ENCODE assay signal across 23 cellular contexts in the genomic region with DNA sequence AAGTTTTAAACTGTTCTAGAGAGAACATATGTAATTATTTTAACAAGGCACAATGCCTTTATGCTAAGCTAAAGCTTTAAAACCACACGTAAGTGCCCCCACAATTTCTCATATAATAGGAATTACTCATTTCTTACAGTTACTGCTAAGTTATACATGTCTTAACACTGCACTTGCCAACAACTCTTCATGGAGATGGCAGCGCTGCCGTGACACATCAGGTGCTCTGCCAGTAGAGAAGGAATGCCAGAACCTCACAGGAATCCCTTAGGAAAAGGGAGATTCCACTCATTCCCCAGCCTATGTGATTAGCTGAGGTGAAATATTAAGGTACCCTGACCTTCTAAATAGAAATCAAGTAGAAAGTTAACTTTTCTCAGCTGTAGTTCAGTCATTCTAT. TPM values are rescaled to one million over a fixed set of nuclear protein-coding genes. Genes with fewer than 3 reads are reported as not detected.
DNase-seq lines count a peak whose midpoint lies in the region; ATAC-seq and TF ChIP-seq lines count a peak whose summit lies in the region.
"Had no signal": no experiment of that assay in that cellular context is flagged by ENCODE, and none has a peak within 500 bp of the region (broad histone marks: within the 10 kb centered on the region; RNA-seq: fewer than 3 reads in every experiment).

No MANE protein-coding gene starts in this region.

- H3K9ac ChIP-seq in GM23248 = peak overlapping the region; percentile 8; the same call in 1 of the 2 replicates

- no peaks in the 10 kb centered on the region for H3K9me3 ChIP-seq in GM23248 (ENCODE audit: low read depth)
- H3K9me3 ChIP-seq: left lung, Peyer's patch, right atrium auricular region, thyroid gland had no signal

- CTCF ChIA-PET in WTC11 (lab: Charles Lee) = no interaction called here
- CTCF ChIA-PET in activated naive CD4-positive, alpha-beta T cell treated with anti-CD3 and anti-CD28 coated beads for 36 hours (lab: Charles Lee) = interaction anchor here (0.6 kb wide), 1 partner anchor 538 kb away, joined by 3 read pairs; no protein-coding TSS in a partner anchor

- H3F3A ChIP-seq in GM23248 (ENCODE audit: insufficient read depth) = peaks cover 8% of the 10 kb centered on the region; the same call in 1 of the 2 replicates

- H3K9me3 Mint-ChIP-seq in WTC11 = peaks cover 7% of the 10 kb centered on the region
- H3K9me3 Mint-ChIP-seq in activated naive CD4-positive, alpha-beta T cell treated with anti-CD3 and anti-CD28 coated beads for 36 hours = no peaks in the 10 kb centered on the region
- H3K9me3 Mint-ChIP-seq: activated naive CD4-positive, alpha-beta T cell treated with anti-CD3 and anti-CD28 coated beads, Interleukin-2, amount 10 ng/mL, durations not matched to agents 7 days and 5 days; endodermal cell; T-cell had no signal

- DNase-seq in GM23248 = peak; percentile 90
- DNase-seq in amniotic epithelial cell (ENCODE audit: low read depth) = peak; percentile 84
- peak in 28 of 42 donors; percentile 40 to 85 (median 60) for DNase-seq in head of caudate nucleus
- peak; percentile 92 for DNase-seq in retinal pigment epithelial cell (ENCODE audit: low read depth)
- no peak for DNase-seq in WTC11 (ENCODE audit: low spot score)
- DNase-seq in activated naive CD4-positive, alpha-beta T cell treated with anti-CD3 and anti-CD28 coated beads for 36 hours = no peak
- DNase-seq in NCI-H146 (lab: John Stamatoyannopoulos, UW) = no peak
- DNase-seq: activated CD4-positive, CD25-positive, alpha-beta regulatory T cell treated with anti-CD3 and anti-CD28 coated beads, Interleukin-2, amount 50 U/mL, for 72 hours; activated CD8-positive, alpha-beta memory T cell treated with anti-CD3 and anti-CD28 coated beads, Interleukin-2, amount 50 U/mL, for 4 hours; activated naive CD4-positive, alpha-beta T cell treated with anti-CD3 and anti-CD28 coated beads, Interleukin-2, amount 10 ng/mL, durations not matched to agents 7 days and 5 days; AML-193; endodermal cell; Karpas-422; left lung; naive thymus-derived CD4-positive, alpha-beta T cell; NCI-H187 treated with DMSO at 0.1 percent for 48 hours; NCI-H526 treated with DMSO at 0.1 percent for 48 hours; stimulated activated CD8-positive, alpha-beta memory T cell treated with anti-CD3 and anti-CD28 coated beads, Interleukin-4, amount 100 ng/mL, for 48 hours; T-cell; thyroid gland had no signal

- POLR2A ChIA-PET in WTC11 (lab: Charles Lee) = no interaction called here

- H3K9me2 ChIP-seq in GM23248 (ENCODE audit: insufficient read depth) = no peaks in the 10 kb centered on the region

- ATAC-seq in WTC11 = no peak
- no peak for ATAC-seq in HG02884 (IDR thresholded peaks at IDR 0.05; ENCODE audit: unreplicated experiment)
- ATAC-seq: left lung; naive thymus-derived CD4-positive, alpha-beta T cell; T-cell had no signal

- TF ChIP-seq CTCF in retinal pigment epithelial cell (conservative IDR thresholded peaks at IDR 0.05; ENCODE audit: low read depth, low read length) (no peak), WTC11 (IDR thresholded peaks at IDR 0.05) (no peak)

- H3K36me3 Mint-ChIP-seq in WTC11 = no peaks in the 10 kb centered on the region; the same call in 1 of the 2 replicates
- peaks cover 23% of the 10 kb centered on the region for H3K36me3 Mint-ChIP-seq in activated naive CD4-positive, alpha-beta T cell treated with anti-CD3 and anti-CD28 coated beads for 36 hours (ENCODE audit: low read depth)

- H3K4me3 Mint-ChIP-seq in WTC11 = no peak overlapping the region
- no peak overlapping the region for H3K4me3 Mint-ChIP-seq in activated naive CD4-positive, alpha-beta T cell treated with anti-CD3 and anti-CD28 coated beads for 36 hours
- H3K4me3 Mint-ChIP-seq: activated naive CD4-positive, alpha-beta T cell treated with anti-CD3 and anti-CD28 coated beads, Interleukin-2, amount 10 ng/mL, durations not matched to agents 7 days and 5 days; endodermal cell; naive thymus-derived CD4-positive, alpha-beta T cell; T-cell had no signal

- H3K4me1 ChIP-seq in GM23248 (ENCODE audit: insufficient read depth) = peaks cover 17% of the 10 kb centered on the region

- H3K36me3 ChIP-seq in GM23248 (ENCODE audit: low read depth) = no peaks in the 10 kb centered on the region
- H3K36me3 ChIP-seq: thyroid gland had no signal

- intact Hi-C loops in head of caudate nucleus (cut with DNase I) = no loop called here
- intact Hi-C loops in activated naive CD4-positive, alpha-beta T cell treated with anti-CD3 and anti-CD28 coated beads for 36 hours (cut with micrococcal nuclease) = no loop called here

- H3K4me3 ChIP-seq in GM23248 = 0 out of 2 replicates have a peak overlapping the region, but pooled peaks have one; percentile 34
- H3K4me3 ChIP-seq in retinal pigment epithelial cell (ENCODE audit: low read length) = no peak overlapping the region
- H3K4me3 ChIP-seq: Peyer's patch, right atrium auricular region, thyroid gland had no signal

- no peak overlapping the region for H3K27ac ChIP-seq in GM23248
- H3K27ac ChIP-seq: Peyer's patch had no signal

- in situ Hi-C loops in GM23248 (cut with MboI) = no loop called here

- peaks cover 2% of the 10 kb centered on the region; the same call in 1 of the 2 replicates for H3K27me3 Mint-ChIP-seq in WTC11 (ENCODE audit: low read depth)
- H3K27me3 Mint-ChIP-seq in activated naive CD4-positive, alpha-beta T cell treated with anti-CD3 and anti-CD28 coated beads for 36 hours (ENCODE audit: low read depth) = no peaks in the 10 kb centered on the region
- H3K27me3 Mint-ChIP-seq: activated naive CD4-positive, alpha-beta T cell treated with anti-CD3 and anti-CD28 coated beads, Interleukin-2, amount 10 ng/mL, durations not matched to agents 7 days and 5 days; naive thymus-derived CD4-positive, alpha-beta T cell; T-cell had no signal

- WGBS in GM23248 (ENCODE audit: low coverage in 1 of 2, low lambda C conversion rate in 2 of 2, missing lambda C conversion rate in 2 of 2), 2 experiments = 3% methylated on average over 3 of the region's 3 CpGs

- H3K79me2 ChIP-seq in GM23248 (ENCODE audit: insufficient read depth) = no peaks in the 10 kb centered on the region; the same call in 1 of the 2 replicates

- no peak overlapping the region for H3K27ac Mint-ChIP-seq in WTC11
- no peak overlapping the region for H3K27ac Mint-ChIP-seq in activated naive CD4-positive, alpha-beta T cell treated with anti-CD3 and anti-CD28 coated beads for 36 hours
- H3K27ac Mint-ChIP-seq: activated naive CD4-positive, alpha-beta T cell treated with anti-CD3 and anti-CD28 coated beads, Interleukin-2, amount 10 ng/mL, durations not matched to agents 7 days and 5 days; endodermal cell; naive thymus-derived CD4-positive, alpha-beta T cell; T-cell had no signal

- H3K4me1 Mint-ChIP-seq in WTC11 = peaks cover 20% of the 10 kb centered on the region
- H3K4me1 Mint-ChIP-seq in activated naive CD4-positive, alpha-beta T cell treated with anti-CD3 and anti-CD28 coated beads for 36 hours (ENCODE audit: low read depth) = no peaks in the 10 kb centered on the region

- 0 out of 2 replicates have a peak, but pooled peaks cover 6% of the 10 kb centered on the region for H4K20me1 ChIP-seq in GM23248 (ENCODE audit: insufficient read depth)

- H2AFZ ChIP-seq in GM23248 = no peak overlapping the region

- H3K27me3 ChIP-seq in GM23248 (replicated peaks; ENCODE audit: insufficient read depth) = no peaks in the 10 kb centered on the region
- H3K27me3 ChIP-seq: left lung, Peyer's patch, right atrium auricular region, thyroid gland had no signal

- peak overlapping the region; percentile 72 for H3K4me2 ChIP-seq in GM23248 (ENCODE audit: unreplicated experiment)

TF ChIP-seq in WTC11, 78 proteins besides CTCF, POLR2A, EP300 and RAD21 (continues in another document):
- TF ChIP-seq, protein P1, sequence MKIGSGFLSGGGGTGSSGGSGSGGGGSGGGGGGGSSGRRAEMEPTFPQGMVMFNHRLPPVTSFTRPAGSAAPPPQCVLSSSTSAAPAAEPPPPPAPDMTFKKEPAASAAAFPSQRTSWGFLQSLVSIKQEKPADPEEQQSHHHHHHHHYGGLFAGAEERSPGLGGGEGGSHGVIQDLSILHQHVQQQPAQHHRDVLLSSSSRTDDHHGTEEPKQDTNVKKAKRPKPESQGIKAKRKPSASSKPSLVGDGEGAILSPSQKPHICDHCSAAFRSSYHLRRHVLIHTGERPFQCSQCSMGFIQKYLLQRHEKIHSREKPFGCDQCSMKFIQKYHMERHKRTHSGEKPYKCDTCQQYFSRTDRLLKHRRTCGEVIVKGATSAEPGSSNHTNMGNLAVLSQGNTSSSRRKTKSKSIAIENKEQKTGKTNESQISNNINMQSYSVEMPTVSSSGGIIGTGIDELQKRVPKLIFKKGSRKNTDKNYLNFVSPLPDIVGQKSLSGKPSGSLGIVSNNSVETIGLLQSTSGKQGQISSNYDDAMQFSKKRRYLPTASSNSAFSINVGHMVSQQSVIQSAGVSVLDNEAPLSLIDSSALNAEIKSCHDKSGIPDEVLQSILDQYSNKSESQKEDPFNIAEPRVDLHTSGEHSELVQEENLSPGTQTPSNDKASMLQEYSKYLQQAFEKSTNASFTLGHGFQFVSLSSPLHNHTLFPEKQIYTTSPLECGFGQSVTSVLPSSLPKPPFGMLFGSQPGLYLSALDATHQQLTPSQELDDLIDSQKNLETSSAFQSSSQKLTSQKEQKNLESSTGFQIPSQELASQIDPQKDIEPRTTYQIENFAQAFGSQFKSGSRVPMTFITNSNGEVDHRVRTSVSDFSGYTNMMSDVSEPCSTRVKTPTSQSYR (CRISPR knock-in tag; IDR thresholded peaks at IDR 0.05) = no peak
- TF ChIP-seq HMGA2 (CRISPR knock-in tag; IDR thresholded peaks at IDR 0.05) (no peak), MXD4 (CRISPR knock-in tag; IDR thresholded peaks at IDR 0.05; ENCODE audit: borderline replicate concordance) (no peak)

RNA-seq across cellular contexts. Expression of a gene that starts 24.0 kb away (rescaled TPM):
- total RNA-seq in GM23248 (2014; rRNA removed; shearing (Covaris generic)) = 16.8 and 22.6 TPM in 2 replicates
- 15.4 and 17.3 TPM in 2 replicates for polyA plus RNA-seq in GM23248 (2016; fragmentation: Nextera tagmentation; extraction: Ambion mirVana)
- total RNA-seq in WTC11 (2021) = 5.1 to 6.6 TPM (median 5.9 TPM) in 3 replicates
- total RNA-seq in activated naive CD4-positive, alpha-beta T cell treated with anti-CD3 and anti-CD28 coated beads for 36 hours = 10 to 100 TPM; 29.8 to 31.9 TPM

Comparison
In these comparisons a context has a peak if more than half of its experiments do, and no peak if none do; other contexts are left out.
1. DNase-seq: peak in GM23248 (single experiment), amniotic epithelial cell (single experiment), head of caudate nucleus (28 of 42) and retinal pigment epithelial cell (single experiment); none in WTC11 (single experiment), activated naive CD4-positive, alpha-beta T cell treated with anti-CD3 and anti-CD28 coated beads for 36 hours (single experiment) and NCI-H146 (single experiment).